Comparison of ENCODE assay signal across 11 cellular contexts in genomic region chr1:26163684-26164035, GRCh38. TPM values are rescaled to one million over a fixed set of nuclear protein-coding genes. Genes with fewer than 3 reads are reported as not detected.
DNase-seq lines count a peak whose midpoint lies in the region; ATAC-seq and TF ChIP-seq lines count a peak whose summit lies in the region.
"Had no signal": no experiment of that assay in that cellular context is flagged by ENCODE, and none has a peak within 500 bp of the region (broad histone marks: within the 10 kb centered on the region; RNA-seq: fewer than 3 reads in every experiment).

No MANE protein-coding gene starts in this region.

- TF ChIP-seq CTCF in AG04449 (IDR thresholded peaks at IDR 0.05; ENCODE audit: insufficient read depth, low read length, missing control alignments): no peak
- no peak for TF ChIP-seq CTCF in HFF-Myc (IDR thresholded peaks at IDR 0.05; ENCODE audit: low read depth, low read length, missing control alignments)
- TF ChIP-seq CTCF in dorsolateral prefrontal cortex (IDR thresholded peaks at IDR 0.05 in 54 of 56, conservative IDR thresholded peaks at IDR 0.05 in 2 of 56; ENCODE audit: low read depth in 1 of 56, partially characterized antibody in 56 of 56): no peak
- no peak for TF ChIP-seq CTCF in neural cell (IDR thresholded peaks at IDR 0.05; ENCODE audit: poor library complexity, severe bottlenecking)

- no peak for TF ChIP-seq EP300 in neural cell (conservative IDR thresholded peaks at IDR 0.05; ENCODE audit: poor library complexity, severe bottlenecking)

- H4K20me1 ChIP-seq in neural cell (ENCODE audit: insufficient read depth): no peaks in the 10 kb centered on the region

- H3K27ac ChIP-seq in dorsolateral prefrontal cortex: peak overlapping the region in 17 of 59 donors; percentile 27 to 82 (median 72)
- no peak overlapping the region for H3K27ac ChIP-seq in neural cell (ENCODE audit: low read length)

- intact Hi-C loops in dorsolateral prefrontal cortex (cut with DNase I): loop anchor here (5.0 kb wide), 2 partner anchors 51 to 126 kb away; partner anchors contain the start of gene PDIK1L (in 1 of the 2)

- H3F3A ChIP-seq in neural cell (ENCODE audit: insufficient read depth, low read length, poor library complexity, severe bottlenecking): no peaks in the 10 kb centered on the region

- CTCF ChIA-PET in AG04449 (lab: Yijun Ruan, JAX): interaction anchor here (0.6 to 4.1 kb wide), 17 partner anchors 9 to 268 kb away, joined by 3 to 36 read pairs (median 4); partner anchors contain the start of gene CNKSR1

- H3K4me2 ChIP-seq in neural cell (ENCODE audit: low read length): no peak overlapping the region

- no peak for ATAC-seq in HG02970 (IDR thresholded peaks at IDR 0.05; ENCODE audit: low FRiP score, unreplicated experiment)

- no peaks in the 10 kb centered on the region for H3K79me2 ChIP-seq in neural cell (replicated peaks; ENCODE audit: insufficient read depth, low read length)

- no peak overlapping the region for H3K9ac ChIP-seq in neural cell (ENCODE audit: low read length)

- TF ChIP-seq RAD21 in neural cell (conservative IDR thresholded peaks at IDR 0.05): no peak

- H3K27me3 ChIP-seq in dorsolateral prefrontal cortex: no peaks in the 10 kb centered on the region
- peaks cover 23% of the 10 kb centered on the region for H3K27me3 ChIP-seq in neural cell (ENCODE audit: insufficient read depth, low read depth, low read length)

- no peaks in the 10 kb centered on the region for H3K9me2 ChIP-seq in neural cell (ENCODE audit: insufficient read depth, low read length)

- DNase-seq in AG04449 (ENCODE audit: low read depth, low spot score): no peak
- DNase-seq in HFF-Myc (ENCODE audit: extremely low read depth, low read depth): no peak
- DNase-seq in dorsolateral prefrontal cortex: no peak
- no peak for DNase-seq in cerebellar nuclear complex (lab: John Stamatoyannopoulos, UW)
- DNase-seq in effector CD4-positive, alpha-beta T cell: no peak
- no peak for DNase-seq in medulla oblongata (ENCODE audit: extremely low spot score)
- DNase-seq: DMS153 had no signal

- peak overlapping the region; percentile 44 for H3K4me3 ChIP-seq in AG04449 (ENCODE audit: low read depth, low read length)
- peak overlapping the region; percentile 25 for H3K4me3 ChIP-seq in HFF-Myc (replicated peaks; ENCODE audit: low read depth, low read length)
- H3K4me3 ChIP-seq in dorsolateral prefrontal cortex: peak overlapping the region in 57 of 59 donors; percentile 21 to 67 (median 53)
- H3K4me3 ChIP-seq in neural cell (ENCODE audit: low read length): peak overlapping the region; percentile 61

- POLR2A ChIA-PET in AG04449 (lab: Yijun Ruan, JAX): no interaction called here

- H2AFZ ChIP-seq in neural cell (ENCODE audit: low read depth, low read length): no peak overlapping the region

- no peaks in the 10 kb centered on the region for H3K9me3 ChIP-seq in neural cell (ENCODE audit: low read length)

- no peaks in the 10 kb centered on the region for H3K36me3 ChIP-seq in neural cell (ENCODE audit: insufficient read depth, low read length)

TF ChIP-seq in neural cell, 6 proteins besides CTCF, POLR2A, EP300 and RAD21:
- TF ChIP-seq MXI1 (conservative IDR thresholded peaks at IDR 0.05; ENCODE audit: poor library complexity, severe bottlenecking) (no peak), POLR2AphosphoS5 (IDR thresholded peaks at IDR 0.05) (no peak), SMC3 (conservative IDR thresholded peaks at IDR 0.05; ENCODE audit: poor library complexity) (no peak), TAF1 (IDR thresholded peaks at IDR 0.05; ENCODE audit: low read depth) (no peak), EZH2 (IDR thresholded peaks at IDR 0.05; ENCODE audit: borderline replicate concordance, insufficient read depth, low read length, poor library complexity, severe bottlenecking) (no peak)
- TF ChIP-seq, protein P1, sequence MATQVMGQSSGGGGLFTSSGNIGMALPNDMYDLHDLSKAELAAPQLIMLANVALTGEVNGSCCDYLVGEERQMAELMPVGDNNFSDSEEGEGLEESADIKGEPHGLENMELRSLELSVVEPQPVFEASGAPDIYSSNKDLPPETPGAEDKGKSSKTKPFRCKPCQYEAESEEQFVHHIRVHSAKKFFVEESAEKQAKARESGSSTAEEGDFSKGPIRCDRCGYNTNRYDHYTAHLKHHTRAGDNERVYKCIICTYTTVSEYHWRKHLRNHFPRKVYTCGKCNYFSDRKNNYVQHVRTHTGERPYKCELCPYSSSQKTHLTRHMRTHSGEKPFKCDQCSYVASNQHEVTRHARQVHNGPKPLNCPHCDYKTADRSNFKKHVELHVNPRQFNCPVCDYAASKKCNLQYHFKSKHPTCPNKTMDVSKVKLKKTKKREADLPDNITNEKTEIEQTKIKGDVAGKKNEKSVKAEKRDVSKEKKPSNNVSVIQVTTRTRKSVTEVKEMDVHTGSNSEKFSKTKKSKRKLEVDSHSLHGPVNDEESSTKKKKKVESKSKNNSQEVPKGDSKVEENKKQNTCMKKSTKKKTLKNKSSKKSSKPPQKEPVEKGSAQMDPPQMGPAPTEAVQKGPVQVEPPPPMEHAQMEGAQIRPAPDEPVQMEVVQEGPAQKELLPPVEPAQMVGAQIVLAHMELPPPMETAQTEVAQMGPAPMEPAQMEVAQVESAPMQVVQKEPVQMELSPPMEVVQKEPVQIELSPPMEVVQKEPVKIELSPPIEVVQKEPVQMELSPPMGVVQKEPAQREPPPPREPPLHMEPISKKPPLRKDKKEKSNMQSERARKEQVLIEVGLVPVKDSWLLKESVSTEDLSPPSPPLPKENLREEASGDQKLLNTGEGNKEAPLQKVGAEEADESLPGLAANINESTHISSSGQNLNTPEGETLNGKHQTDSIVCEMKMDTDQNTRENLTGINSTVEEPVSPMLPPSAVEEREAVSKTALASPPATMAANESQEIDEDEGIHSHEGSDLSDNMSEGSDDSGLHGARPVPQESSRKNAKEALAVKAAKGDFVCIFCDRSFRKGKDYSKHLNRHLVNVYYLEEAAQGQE (IDR thresholded peaks at IDR 0.05; ENCODE audit: borderline replicate concordance): no peak
TF ChIP-seq in neural cell: peak in this region for 0.

RNA-seq across cellular contexts. Expression of gene FAM110D, which starts 4.8 kb away (rescaled TPM):
- 1 to 10 TPM in 98 of 120 experiments, under 1 TPM in 22; 0.59 to 5.5 (median 1.7) TPM for total RNA-seq in dorsolateral prefrontal cortex
- polyA plus RNA-seq in neural cell: 0.31 and 0.48 TPM in 2 replicates
- polyA minus RNA-seq in neural cell: 0.24 TPM in 1 of 2 replicates, not detected in the other
- total RNA-seq: activated CD8-positive, alpha-beta memory T cell treated with anti-CD3 and anti-CD28 coated beads, Interleukin-2, amount 10 ng/mL, durations not matched to agents 7 days and 5 days had no signal

RNA-seq across cellular contexts. Expression of gene C1orf232, which starts 5.1 kb away (rescaled TPM):
- total RNA-seq in dorsolateral prefrontal cortex: not detected
- polyA plus RNA-seq in neural cell: not detected in 2 replicates
- polyA minus RNA-seq in neural cell: not detected in 2 replicates
- total RNA-seq: activated CD8-positive, alpha-beta memory T cell treated with anti-CD3 and anti-CD28 coated beads, Interleukin-2, amount 10 ng/mL, durations not matched to agents 7 days and 5 days; lung microvascular endothelial cell had no signal

RNA-seq across cellular contexts. Expression of gene ZNF593, which starts 6.0 kb away (rescaled TPM):
- total RNA-seq in dorsolateral prefrontal cortex: 10 to 100 TPM; 10.6 to 30.1 (median 17.6) TPM
- polyA plus RNA-seq in neural cell: 20.2 and 25.0 TPM in 2 replicates
- polyA minus RNA-seq in neural cell: 8.3 and 11.0 TPM in 2 replicates

RNA-seq across cellular contexts. Expression of gene ZNF593OS, which starts 8.0 kb away (rescaled TPM):
- total RNA-seq in dorsolateral prefrontal cortex: under 1 TPM in 2 of 120 experiments, not detected in 118; 0.27 to 0.36 TPM
- polyA plus RNA-seq in neural cell: not detected in 2 replicates
- not detected in 2 replicates for polyA minus RNA-seq in neural cell
- total RNA-seq: activated CD8-positive, alpha-beta memory T cell treated with anti-CD3 and anti-CD28 coated beads, Interleukin-2, amount 10 ng/mL, durations not matched to agents 7 days and 5 days; lung microvascular endothelial cell had no signal

RNA-seq across cellular contexts. Expression of gene CNKSR1, which starts 13.6 kb away (rescaled TPM):
- 10 to 100 TPM in 32 of 120 experiments, 1 to 10 TPM in 88; 1.8 to 17.6 (median 7.9) TPM for total RNA-seq in dorsolateral prefrontal cortex
- polyA plus RNA-seq in neural cell: 2.2 and 7.8 TPM in 2 replicates
- 2.9 and 3.2 TPM in 2 replicates for polyA minus RNA-seq in neural cell
- total RNA-seq: lung microvascular endothelial cell had no signal
